1 cellular context compared by ENCODE assay signal in genomic region chr6:45548657-45549515, GRCh38.
TF ChIP-seq lines count a peak whose summit lies in the region.

No MANE protein-coding gene starts in this region.

TF ChIP-seq in GM12878, 131 proteins besides CTCF, POLR2A, EP300 and RAD21 (continued from another document and continues in another):
- TF ChIP-seq, protein P1, sequence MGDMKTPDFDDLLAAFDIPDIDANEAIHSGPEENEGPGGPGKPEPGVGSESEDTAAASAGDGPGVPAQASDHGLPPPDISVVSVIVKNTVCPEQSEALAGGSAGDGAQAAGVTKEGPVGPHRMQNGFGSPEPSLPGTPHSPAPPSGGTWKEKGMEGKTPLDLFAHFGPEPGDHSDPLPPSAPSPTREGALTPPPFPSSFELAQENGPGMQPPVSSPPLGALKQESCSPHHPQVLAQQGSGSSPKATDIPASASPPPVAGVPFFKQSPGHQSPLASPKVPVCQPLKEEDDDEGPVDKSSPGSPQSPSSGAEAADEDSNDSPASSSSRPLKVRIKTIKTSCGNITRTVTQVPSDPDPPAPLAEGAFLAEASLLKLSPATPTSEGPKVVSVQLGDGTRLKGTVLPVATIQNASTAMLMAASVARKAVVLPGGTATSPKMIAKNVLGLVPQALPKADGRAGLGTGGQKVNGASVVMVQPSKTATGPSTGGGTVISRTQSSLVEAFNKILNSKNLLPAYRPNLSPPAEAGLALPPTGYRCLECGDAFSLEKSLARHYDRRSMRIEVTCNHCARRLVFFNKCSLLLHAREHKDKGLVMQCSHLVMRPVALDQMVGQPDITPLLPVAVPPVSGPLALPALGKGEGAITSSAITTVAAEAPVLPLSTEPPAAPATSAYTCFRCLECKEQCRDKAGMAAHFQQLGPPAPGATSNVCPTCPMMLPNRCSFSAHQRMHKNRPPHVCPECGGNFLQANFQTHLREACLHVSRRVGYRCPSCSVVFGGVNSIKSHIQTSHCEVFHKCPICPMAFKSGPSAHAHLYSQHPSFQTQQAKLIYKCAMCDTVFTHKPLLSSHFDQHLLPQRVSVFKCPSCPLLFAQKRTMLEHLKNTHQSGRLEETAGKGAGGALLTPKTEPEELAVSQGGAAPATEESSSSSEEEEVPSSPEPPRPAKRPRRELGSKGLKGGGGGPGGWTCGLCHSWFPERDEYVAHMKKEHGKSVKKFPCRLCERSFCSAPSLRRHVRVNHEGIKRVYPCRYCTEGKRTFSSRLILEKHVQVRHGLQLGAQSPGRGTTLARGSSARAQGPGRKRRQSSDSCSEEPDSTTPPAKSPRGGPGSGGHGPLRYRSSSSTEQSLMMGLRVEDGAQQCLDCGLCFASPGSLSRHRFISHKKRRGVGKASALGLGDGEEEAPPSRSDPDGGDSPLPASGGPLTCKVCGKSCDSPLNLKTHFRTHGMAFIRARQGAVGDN (IDR thresholded peaks at IDR 0.05) = no peak
- TF ChIP-seq IRF4 (IDR thresholded peaks at IDR 0.05; ENCODE audit: low read depth, low read length) = peak; percentile 11; the same call in 1 of the 2 replicates
- no peak for TF ChIP-seq STAT3 (IDR thresholded peaks at IDR 0.05; ENCODE audit: low read depth, low read length)
- no peak for TF ChIP-seq CHD4 (IDR thresholded peaks at IDR 0.05)
- no peak for TF ChIP-seq CBX5 (IDR thresholded peaks at IDR 0.05; ENCODE audit: low read depth)
- no peak for TF ChIP-seq SIX5 (IDR thresholded peaks at IDR 0.05; ENCODE audit: low read depth, low read length, severe bottlenecking)
- TF ChIP-seq KAT2A (conservative IDR thresholded peaks at IDR 0.05; ENCODE audit: control insufficient read depth, low read depth, low read length) = no peak
- TF ChIP-seq E2F4 (IDR thresholded peaks at IDR 0.05; ENCODE audit: low read depth, low read length) = no peak
- no peak for TF ChIP-seq SREBF1 (IDR thresholded peaks at IDR 0.05; ENCODE audit: low read length)
- no peak for TF ChIP-seq SUPT20H (IDR thresholded peaks at IDR 0.05; ENCODE audit: borderline replicate concordance, control insufficient read depth, low read depth, low read length)
- TF ChIP-seq KDM1A (IDR thresholded peaks at IDR 0.05; ENCODE audit: borderline replicate concordance) = no peak
- TF ChIP-seq TARDBP (IDR thresholded peaks at IDR 0.05; ENCODE audit: borderline replicate concordance) = no peak
- no peak for TF ChIP-seq BRCA1 (IDR thresholded peaks at IDR 0.05; ENCODE audit: low read depth, low read length)
- no peak for TF ChIP-seq ZZZ3 (IDR thresholded peaks at IDR 0.05; ENCODE audit: control insufficient read depth, insufficient read length, low read depth)
- TF ChIP-seq RCOR1 (conservative IDR thresholded peaks at IDR 0.05; ENCODE audit: low read depth, low read length) = no peak
- TF ChIP-seq BACH1 (IDR thresholded peaks at IDR 0.05; ENCODE audit: borderline replicate concordance) = no peak
- 0 out of 2 replicates have a peak, but pooled peaks have one; percentile 40 for TF ChIP-seq DPF2 (IDR thresholded peaks at IDR 0.05)
- no peak for TF ChIP-seq ETV6 (conservative IDR thresholded peaks at IDR 0.05 in 1 of 2, IDR thresholded peaks at IDR 0.05 in 1 of 2; ENCODE audit: borderline replicate concordance in 1 of 2, low read depth in 1 of 2)
- no peak for TF ChIP-seq PAX8 (IDR thresholded peaks at IDR 0.05)
- TF ChIP-seq, protein P2, sequence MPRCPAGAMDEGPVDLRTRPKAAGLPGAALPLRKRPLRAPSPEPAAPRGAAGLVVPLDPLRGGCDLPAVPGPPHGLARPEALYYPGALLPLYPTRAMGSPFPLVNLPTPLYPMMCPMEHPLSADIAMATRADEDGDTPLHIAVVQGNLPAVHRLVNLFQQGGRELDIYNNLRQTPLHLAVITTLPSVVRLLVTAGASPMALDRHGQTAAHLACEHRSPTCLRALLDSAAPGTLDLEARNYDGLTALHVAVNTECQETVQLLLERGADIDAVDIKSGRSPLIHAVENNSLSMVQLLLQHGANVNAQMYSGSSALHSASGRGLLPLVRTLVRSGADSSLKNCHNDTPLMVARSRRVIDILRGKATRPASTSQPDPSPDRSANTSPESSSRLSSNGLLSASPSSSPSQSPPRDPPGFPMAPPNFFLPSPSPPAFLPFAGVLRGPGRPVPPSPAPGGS (IDR thresholded peaks at IDR 0.05; ENCODE audit: borderline replicate concordance, insufficient read depth, low read depth, low read length, poor library complexity, severe bottlenecking) = no peak
- no peak for TF ChIP-seq SIN3A (IDR thresholded peaks at IDR 0.05; ENCODE audit: low read depth, low read length)
- no peak for TF ChIP-seq SMC3 (IDR thresholded peaks at IDR 0.05; ENCODE audit: borderline replicate concordance, low read length)
- TF ChIP-seq SUZ12 (IDR thresholded peaks at IDR 0.05; ENCODE audit: unreplicated experiment) = no peak
- no peak for TF ChIP-seq NR2C2 (IDR thresholded peaks at IDR 0.05; ENCODE audit: borderline replicate concordance, control insufficient read depth, insufficient read length, low read depth)
- TF ChIP-seq MTA2 (IDR thresholded peaks at IDR 0.05; ENCODE audit: low read depth) = no peak; the same call in 1 of the 2 replicates
- TF ChIP-seq TCF12 (IDR thresholded peaks at IDR 0.05; ENCODE audit: low read depth, low read length) = no peak
- TF ChIP-seq USF2 (IDR thresholded peaks at IDR 0.05; ENCODE audit: borderline replicate concordance, low read depth, low read length) = no peak
- TF ChIP-seq ZBED1 (IDR thresholded peaks at IDR 0.05; ENCODE audit: borderline replicate concordance) = no peak
- peak; percentile 67 for TF ChIP-seq RUNX3 (IDR thresholded peaks at IDR 0.05; ENCODE audit: low read length)
- TF ChIP-seq PBX3 (IDR thresholded peaks at IDR 0.05; ENCODE audit: insufficient replicate concordance, low read depth, low read length) = no peak
- TF ChIP-seq BHLHE40 (IDR thresholded peaks at IDR 0.05; ENCODE audit: borderline replicate concordance in 1 of 2, low read depth in 2 of 2, low read length in 1 of 2) = peak in 1 of 2 experiments; percentile 31; a peak in 1 of 4 replicates
- TF ChIP-seq KLF5 (IDR thresholded peaks at IDR 0.05; ENCODE audit: partially characterized antibody) = no peak
- no peak for TF ChIP-seq NR2C1 (IDR thresholded peaks at IDR 0.05)
- no peak for TF ChIP-seq RELA (IDR thresholded peaks at IDR 0.05; ENCODE audit: borderline replicate concordance, partially characterized antibody)
- TF ChIP-seq, protein P3, sequence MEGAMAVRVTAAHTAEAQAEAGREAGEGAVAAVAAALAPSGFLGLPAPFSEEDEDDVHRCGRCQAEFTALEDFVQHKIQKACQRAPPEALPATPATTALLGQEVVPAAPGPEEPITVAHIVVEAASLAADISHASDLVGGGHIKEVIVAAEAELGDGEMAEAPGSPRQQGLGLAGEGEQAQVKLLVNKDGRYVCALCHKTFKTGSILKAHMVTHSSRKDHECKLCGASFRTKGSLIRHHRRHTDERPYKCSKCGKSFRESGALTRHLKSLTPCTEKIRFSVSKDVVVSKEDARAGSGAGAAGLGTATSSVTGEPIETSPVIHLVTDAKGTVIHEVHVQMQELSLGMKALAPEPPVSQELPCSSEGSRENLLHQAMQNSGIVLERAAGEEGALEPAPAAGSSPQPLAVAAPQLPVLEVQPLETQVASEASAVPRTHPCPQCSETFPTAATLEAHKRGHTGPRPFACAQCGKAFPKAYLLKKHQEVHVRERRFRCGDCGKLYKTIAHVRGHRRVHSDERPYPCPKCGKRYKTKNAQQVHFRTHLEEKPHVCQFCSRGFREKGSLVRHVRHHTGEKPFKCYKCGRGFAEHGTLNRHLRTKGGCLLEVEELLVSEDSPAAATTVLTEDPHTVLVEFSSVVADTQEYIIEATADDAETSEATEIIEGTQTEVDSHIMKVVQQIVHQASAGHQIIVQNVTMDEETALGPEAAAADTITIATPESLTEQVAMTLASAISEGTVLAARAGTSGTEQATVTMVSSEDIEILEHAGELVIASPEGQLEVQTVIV (IDR thresholded peaks at IDR 0.05; ENCODE audit: borderline replicate concordance, partially characterized antibody) = no peak
- TF ChIP-seq NR2F1 (conservative IDR thresholded peaks at IDR 0.05) = no peak
- no peak for TF ChIP-seq ESRRA (IDR thresholded peaks at IDR 0.05; ENCODE audit: low read length)
- TF ChIP-seq, protein P4, sequence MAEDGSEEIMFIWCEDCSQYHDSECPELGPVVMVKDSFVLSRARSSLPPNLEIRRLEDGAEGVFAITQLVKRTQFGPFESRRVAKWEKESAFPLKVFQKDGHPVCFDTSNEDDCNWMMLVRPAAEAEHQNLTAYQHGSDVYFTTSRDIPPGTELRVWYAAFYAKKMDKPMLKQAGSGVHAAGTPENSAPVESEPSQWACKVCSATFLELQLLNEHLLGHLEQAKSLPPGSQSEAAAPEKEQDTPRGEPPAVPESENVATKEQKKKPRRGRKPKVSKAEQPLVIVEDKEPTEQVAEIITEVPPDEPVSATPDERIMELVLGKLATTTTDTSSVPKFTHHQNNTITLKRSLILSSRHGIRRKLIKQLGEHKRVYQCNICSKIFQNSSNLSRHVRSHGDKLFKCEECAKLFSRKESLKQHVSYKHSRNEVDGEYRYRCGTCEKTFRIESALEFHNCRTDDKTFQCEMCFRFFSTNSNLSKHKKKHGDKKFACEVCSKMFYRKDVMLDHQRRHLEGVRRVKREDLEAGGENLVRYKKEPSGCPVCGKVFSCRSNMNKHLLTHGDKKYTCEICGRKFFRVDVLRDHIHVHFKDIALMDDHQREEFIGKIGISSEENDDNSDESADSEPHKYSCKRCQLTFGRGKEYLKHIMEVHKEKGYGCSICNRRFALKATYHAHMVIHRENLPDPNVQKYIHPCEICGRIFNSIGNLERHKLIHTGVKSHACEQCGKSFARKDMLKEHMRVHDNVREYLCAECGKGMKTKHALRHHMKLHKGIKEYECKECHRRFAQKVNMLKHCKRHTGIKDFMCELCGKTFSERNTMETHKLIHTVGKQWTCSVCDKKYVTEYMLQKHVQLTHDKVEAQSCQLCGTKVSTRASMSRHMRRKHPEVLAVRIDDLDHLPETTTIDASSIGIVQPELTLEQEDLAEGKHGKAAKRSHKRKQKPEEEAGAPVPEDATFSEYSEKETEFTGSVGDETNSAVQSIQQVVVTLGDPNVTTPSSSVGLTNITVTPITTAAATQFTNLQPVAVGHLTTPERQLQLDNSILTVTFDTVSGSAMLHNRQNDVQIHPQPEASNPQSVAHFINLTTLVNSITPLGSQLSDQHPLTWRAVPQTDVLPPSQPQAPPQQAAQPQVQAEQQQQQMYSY (CRISPR knock-in tag; IDR thresholded peaks at IDR 0.05) = no peak
- peak; percentile 19; the same call in 1 of the 2 replicates for TF ChIP-seq CREM (IDR thresholded peaks at IDR 0.05; ENCODE audit: low read depth)
- peak in 1 of 2 experiments; percentile 64; a peak in 2 of 4 replicates for TF ChIP-seq IKZF2 (IDR thresholded peaks at IDR 0.05)
- TF ChIP-seq TCF3 (IDR thresholded peaks at IDR 0.05; ENCODE audit: borderline replicate concordance, insufficient read depth, low read depth, low read length) = no peak
- TF ChIP-seq HDAC2 (IDR thresholded peaks at IDR 0.05) = no peak
- no peak for TF ChIP-seq SMAD1 (IDR thresholded peaks at IDR 0.05; ENCODE audit: low read depth, partially characterized antibody)
- no peak for TF ChIP-seq PML (IDR thresholded peaks at IDR 0.05; ENCODE audit: low read length)
- TF ChIP-seq YBX1 (IDR thresholded peaks at IDR 0.05) = no peak
- TF ChIP-seq RAD51 (IDR thresholded peaks at IDR 0.05) = no peak
- no peak for TF ChIP-seq NFYA (IDR thresholded peaks at IDR 0.05; ENCODE audit: borderline replicate concordance, low read depth, low read length)
- TF ChIP-seq BCL11A (IDR thresholded peaks at IDR 0.05; ENCODE audit: low read depth, low read length) = no peak
- TF ChIP-seq TCF7 (IDR thresholded peaks at IDR 0.05; ENCODE audit: borderline replicate concordance) = no peak
- no peak for TF ChIP-seq NFIC (IDR thresholded peaks at IDR 0.05; ENCODE audit: low read depth, low read length)
